Comparison of ENCODE assay signal across 15 cellular contexts in the genomic region with DNA sequence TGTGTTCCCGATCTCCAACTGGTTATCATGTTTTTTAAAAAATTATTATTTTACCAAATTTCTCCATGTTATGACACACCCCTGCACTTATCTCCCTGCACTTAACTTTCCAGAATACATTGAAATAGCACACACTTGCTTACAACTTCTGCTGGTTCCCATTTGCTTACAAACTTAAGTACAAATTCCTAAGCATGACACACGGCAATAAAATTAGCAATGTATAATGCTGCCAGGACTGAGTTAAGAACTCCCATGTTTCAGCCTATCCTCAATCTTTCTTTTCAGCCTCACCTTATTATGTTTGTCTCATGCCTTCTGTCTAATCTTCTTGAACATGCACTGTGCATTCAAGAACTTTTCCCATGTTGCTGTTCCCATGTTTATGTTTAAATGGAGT. TPM values are rescaled to one million over a fixed set of nuclear protein-coding genes. Genes with fewer than 3 reads are reported as not detected.
DNase-seq lines count a peak whose midpoint lies in the region; ATAC-seq and TF ChIP-seq lines count a peak whose summit lies in the region.
"Had no signal": no experiment of that assay in that cellular context is flagged by ENCODE, and none has a peak within 500 bp of the region (broad histone marks: within the 10 kb centered on the region; RNA-seq: fewer than 3 reads in every experiment).

No MANE protein-coding gene starts in this region.

- intact Hi-C loops in heart right ventricle (cut with DNase I), result no loop called here
- intact Hi-C loops in thyroid gland (cut with DNase I), result no loop called here

- H3K9me3 ChIP-seq in adipocyte (ENCODE audit: control insufficient read depth, low read length), result no peaks in the 10 kb centered on the region
- H3K9me3 ChIP-seq in heart right ventricle, result peaks cover 0 to 3% (median 0%) of the 10 kb centered on the region in 11 donors
- no peaks in the 10 kb centered on the region for H3K9me3 ChIP-seq in thyroid gland

- peak overlapping the region in 7 of 10 donors; percentile 13 to 57 (median 53) for H3K27ac ChIP-seq in heart right ventricle
- H3K27ac ChIP-seq in thyroid gland, result peak overlapping the region in 2 of 3 donors; percentile 3 to 72

- ATAC-seq in heart right ventricle, result peak in 5 of 8 donors; percentile 33 to 78 (median 62)
- no peak for ATAC-seq in GM19351 (IDR thresholded peaks at IDR 0.05; ENCODE audit: unreplicated experiment)
- ATAC-seq in GM18502 (IDR thresholded peaks at IDR 0.05; ENCODE audit: poor library complexity, unreplicated experiment), result no peak
- ATAC-seq: activated naive CD8-positive, alpha-beta T cell treated with anti-CD3 and anti-CD28 coated beads, Interleukin-2, amount 50 U/mL, for 24 hours; HepG2 had no signal

- H3K4me1 ChIP-seq in adipocyte (ENCODE audit: control insufficient read depth, insufficient read depth, low read length) (peaks cover 33% of the 10 kb centered on the region), heart right ventricle (peaks cover 0 to 10% (median 0%) of the 10 kb centered on the region in 9 donors), thyroid gland (peaks cover 22 to 53% of the 10 kb centered on the region in 2 donors)

- DNase-seq in H4 (ENCODE audit: low spot score) (peak; percentile 91), adipocyte (ENCODE audit: low read depth) (peak; percentile 77), heart right ventricle (no peak), thyroid gland (no peak), HUDEP-2 (lab: John Stamatoyannopoulos, UW; ENCODE audit: unreplicated experiment in 76 of 76) (no peak), NCI-H1092 (lab: John Stamatoyannopoulos, UW) (no peak)
- DNase-seq: activated naive CD8-positive, alpha-beta T cell treated with anti-CD3 and anti-CD28 coated beads, Interleukin-2, amount 50 U/mL, for 24 hours; DMS53; NCI-H187 treated with DMSO at 0.1 percent for 48 hours; nephron progenitor cell; stimulated activated CD4-positive, alpha-beta T cell treated with anti-CD3 and anti-CD28 coated beads, Interleukin-2, amount 100 ng/mL, for 24 hours; stimulated activated naive CD4-positive, alpha-beta T cell treated with Interleukin-2 at 50 U/mL for 16 hours had no signal

- no peaks in the 10 kb centered on the region for H3K36me3 ChIP-seq in adipocyte (ENCODE audit: control insufficient read depth, insufficient read depth, low read length, severe bottlenecking)
- no peaks in the 10 kb centered on the region for H3K36me3 ChIP-seq in heart right ventricle
- no peaks in the 10 kb centered on the region for H3K36me3 ChIP-seq in thyroid gland

- WGBS in heart right ventricle, 2 donors, result 40 to 44% methylated on average over 2 of the region's 2 CpGs
- 65 to 69% methylated on average over 2 of the region's 2 CpGs for WGBS in thyroid gland, 2 donors

- peak overlapping the region; percentile 8 for H3K4me3 ChIP-seq in adipocyte (ENCODE audit: low read length)
- H3K4me3 ChIP-seq in heart right ventricle, result no peak overlapping the region
- no peak overlapping the region for H3K4me3 ChIP-seq in thyroid gland (replicated peaks in 1 of 3)

- no peak for TF ChIP-seq CTCF in heart right ventricle (IDR thresholded peaks at IDR 0.05)
- TF ChIP-seq CTCF in thyroid gland (IDR thresholded peaks at IDR 0.05), result no peak

- H3K9ac ChIP-seq in adipocyte (ENCODE audit: low read length), result no peak overlapping the region

- H3K27me3 ChIP-seq in adipocyte (replicated peaks; ENCODE audit: control insufficient read depth, insufficient read depth, low read length) (no peaks in the 10 kb centered on the region), heart right ventricle (no peaks in the 10 kb centered on the region), thyroid gland (no peaks in the 10 kb centered on the region)

- no peak for TF ChIP-seq POLR2A in thyroid gland (IDR thresholded peaks at IDR 0.05)

RNA-seq across cellular contexts. Expression of gene PRPS1L1, which starts 40.8 kb away (rescaled TPM):
- not detected in 2 replicates for total RNA-seq in H4 (2014; rRNA removed; shearing (Covaris generic))
- total RNA-seq in heart right ventricle (not detected), thyroid gland (not detected)
- polyA plus RNA-seq in heart right ventricle, result not detected
- total RNA-seq: HepG2 had no signal
- polyA plus RNA-seq: HepG2 had no signal

RNA-seq across cellular contexts. Expression of gene SNX13, which starts 46.5 kb away (rescaled TPM):
- 65.9 and 77.7 TPM in 2 replicates for total RNA-seq in H4 (2014; rRNA removed; shearing (Covaris generic))
- total RNA-seq in heart right ventricle (10 to 100 TPM; 40.6 to 57.7 (median 46.3) TPM), thyroid gland (100 to 1,000 TPM; 102 to 242 (median 141) TPM)
- 10 to 100 TPM in 1 of 2 donors, 1 to 10 TPM in 1; 7.1 to 11.8 TPM for polyA plus RNA-seq in heart right ventricle

Comparison
In these comparisons a context has a peak if more than half of its experiments do, and no peak if none do; other contexts are left out.
1. DNase-seq: peak in H4 (single experiment) and adipocyte (single experiment); none in heart right ventricle (0 of 2), thyroid gland (0 of 2), HUDEP-2 (0 of 76) and NCI-H1092 (single experiment).
2. ATAC-seq: peak in heart right ventricle (5 of 8); none in GM19351 (single experiment) and GM18502 (single experiment).